1 cellular context compared by ENCODE assay signal in genomic region chr5:171387970-171388815, GRCh38.
TF ChIP-seq lines count a peak whose summit lies in the region.

No MANE protein-coding gene starts in this region.

TF ChIP-seq in K562, 482 proteins besides CTCF, POLR2A, EP300 and RAD21 (continued from another document and continues in another):
- TF ChIP-seq SRF (CRISPR knock-in tag; IDR thresholded peaks at IDR 0.05) = no peak; a peak in 1 of 4 replicates
- TF ChIP-seq ZNF347 (CRISPR knock-in tag; IDR thresholded peaks at IDR 0.05; ENCODE audit: low read depth) = no peak
- no peak for TF ChIP-seq CHAMP1 (IDR thresholded peaks at IDR 0.05)
- no peak for TF ChIP-seq ZNF449 (CRISPR knock-in tag; IDR thresholded peaks at IDR 0.05)
- TF ChIP-seq MAFF (IDR thresholded peaks at IDR 0.05; ENCODE audit: low read length) = no peak
- TF ChIP-seq ZNF263 (CRISPR knock-in tag; IDR thresholded peaks at IDR 0.05; ENCODE audit: borderline replicate concordance) = 0 out of 2 replicates have a peak, but pooled peaks have one; percentile 31
- TF ChIP-seq BCL6 (CRISPR knock-in tag; IDR thresholded peaks at IDR 0.05) = no peak
- TF ChIP-seq HEY1 (CRISPR knock-in tag; IDR thresholded peaks at IDR 0.05; ENCODE audit: borderline replicate concordance) = no peak
- TF ChIP-seq CBFB (CRISPR knock-in tag; IDR thresholded peaks at IDR 0.05) = no peak
- TF ChIP-seq CGGBP1 (CRISPR knock-in tag; IDR thresholded peaks at IDR 0.05) = no peak
- TF ChIP-seq ZKSCAN1 (IDR thresholded peaks at IDR 0.05; ENCODE audit: low read depth, low read length) = no peak
- no peak for TF ChIP-seq ZNF778 (CRISPR knock-in tag; IDR thresholded peaks at IDR 0.05)
- no peak for TF ChIP-seq ETV5 (CRISPR knock-in tag; IDR thresholded peaks at IDR 0.05; ENCODE audit: low read depth)
- no peak for TF ChIP-seq CUX1 (CRISPR knock-in tag; IDR thresholded peaks at IDR 0.05)
- no peak for TF ChIP-seq THRAP3 (IDR thresholded peaks at IDR 0.05; ENCODE audit: borderline replicate concordance)
- TF ChIP-seq NR0B1 (IDR thresholded peaks at IDR 0.05; ENCODE audit: partially characterized antibody) = no peak
- no peak for TF ChIP-seq MAFG (tag; conservative IDR thresholded peaks at IDR 0.05)
- no peak for TF ChIP-seq RCOR1 (IDR thresholded peaks at IDR 0.05; ENCODE audit: borderline replicate concordance in 1 of 2, low read depth in 2 of 2, low read length in 2 of 2)
- TF ChIP-seq TEAD2 (tag; IDR thresholded peaks at IDR 0.05) = no peak
- no peak for TF ChIP-seq DIDO1 (tag; IDR thresholded peaks at IDR 0.05; ENCODE audit: low read depth)
- TF ChIP-seq TSHZ1 (CRISPR knock-in tag; IDR thresholded peaks at IDR 0.05) = no peak
- TF ChIP-seq RBM22 (IDR thresholded peaks at IDR 0.05; ENCODE audit: low read depth, low read length, poor library complexity, severe bottlenecking) = peak; percentile 98
- TF ChIP-seq STAG1 (CRISPR knock-in tag; IDR thresholded peaks at IDR 0.05; ENCODE audit: borderline replicate concordance) = no peak
- TF ChIP-seq ZBTB8A (IDR thresholded peaks at IDR 0.05; ENCODE audit: partially characterized antibody) = no peak
- TF ChIP-seq GABPB1 (CRISPR knock-in tag; IDR thresholded peaks at IDR 0.05) = peak; percentile 17; the same call in 1 of the 2 replicates
- TF ChIP-seq ZBTB33 (CRISPR knock-in tag; IDR thresholded peaks at IDR 0.05) = no peak
- TF ChIP-seq RFX1 (IDR thresholded peaks at IDR 0.05) = no peak
- 0 out of 2 replicates have a peak, but pooled peaks have one; percentile 13 for TF ChIP-seq TOE1 (IDR thresholded peaks at IDR 0.05; ENCODE audit: borderline replicate concordance)
- TF ChIP-seq TOE1 (CRISPR knock-in tag; IDR thresholded peaks at IDR 0.05; ENCODE audit: borderline replicate concordance, low read depth) = 0 out of 2 replicates have a peak, but pooled peaks have one; percentile 56
- TF ChIP-seq ZFP36 (IDR thresholded peaks at IDR 0.05; ENCODE audit: low read depth, low read length, partially characterized antibody) = no peak
- no peak for TF ChIP-seq NRF1 (conservative IDR thresholded peaks at IDR 0.05 in 1 of 2, IDR thresholded peaks at IDR 0.05 in 1 of 2)
- no peak for TF ChIP-seq ZNF586 (CRISPR knock-in tag; conservative IDR thresholded peaks at IDR 0.05)
- no peak for TF ChIP-seq BRD9 (IDR thresholded peaks at IDR 0.05; ENCODE audit: low read depth, partially characterized antibody)
- no peak for TF ChIP-seq CCAR2 (IDR thresholded peaks at IDR 0.05; ENCODE audit: low read depth, low read length)
- TF ChIP-seq TCF3 (CRISPR knock-in tag; IDR thresholded peaks at IDR 0.05) = peak; percentile 12; the same call in 1 of the 2 replicates
- TF ChIP-seq SMAD1 (IDR thresholded peaks at IDR 0.05; ENCODE audit: low read depth, low read length, partially characterized antibody) = no peak
- TF ChIP-seq RUNX1 (IDR thresholded peaks at IDR 0.05; ENCODE audit: low read depth) = no peak
- no peak for TF ChIP-seq FOXA3 (CRISPR knock-in tag; conservative IDR thresholded peaks at IDR 0.05 in 1 of 2, IDR thresholded peaks at IDR 0.05 in 1 of 2)
- TF ChIP-seq ZNF197 (CRISPR knock-in tag; IDR thresholded peaks at IDR 0.05; ENCODE audit: low read depth) = no peak
- peak; percentile 95 for TF ChIP-seq SAP30 (IDR thresholded peaks at IDR 0.05; ENCODE audit: borderline replicate concordance, insufficient read depth, low read depth, low read length, poor library complexity, severe bottlenecking)
- 0 out of 2 replicates have a peak, but pooled peaks have one; percentile 48 for TF ChIP-seq E2F5 (CRISPR knock-in tag; IDR thresholded peaks at IDR 0.05)
- no peak for TF ChIP-seq ZNF324 (CRISPR knock-in tag; IDR thresholded peaks at IDR 0.05)
- no peak for TF ChIP-seq POU5F1 (IDR thresholded peaks at IDR 0.05; ENCODE audit: borderline replicate concordance, low read depth, low read length, partially characterized antibody)
- TF ChIP-seq LEF1 (IDR thresholded peaks at IDR 0.05) = no peak
- TF ChIP-seq, protein P1, sequence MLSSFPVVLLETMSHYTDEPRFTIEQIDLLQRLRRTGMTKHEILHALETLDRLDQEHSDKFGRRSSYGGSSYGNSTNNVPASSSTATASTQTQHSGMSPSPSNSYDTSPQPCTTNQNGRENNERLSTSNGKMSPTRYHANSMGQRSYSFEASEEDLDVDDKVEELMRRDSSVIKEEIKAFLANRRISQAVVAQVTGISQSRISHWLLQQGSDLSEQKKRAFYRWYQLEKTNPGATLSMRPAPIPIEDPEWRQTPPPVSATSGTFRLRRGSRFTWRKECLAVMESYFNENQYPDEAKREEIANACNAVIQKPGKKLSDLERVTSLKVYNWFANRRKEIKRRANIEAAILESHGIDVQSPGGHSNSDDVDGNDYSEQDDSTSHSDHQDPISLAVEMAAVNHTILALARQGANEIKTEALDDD (IDR thresholded peaks at IDR 0.05) = no peak
